14 cellular contexts compared by ENCODE assay signal in genomic region chr15:91953432-91953831, GRCh38.
A peak's percentile ranks its signal among the peaks of the same experiment; 100 is the strongest.
DNase-seq lines count a peak whose midpoint lies in the region; ATAC-seq and TF ChIP-seq lines count a peak whose summit lies in the region.
"Had no signal": no experiment of that assay in that cellular context is flagged by ENCODE, and none has a peak within 500 bp of the region (broad histone marks: within the 10 kb centered on the region; RNA-seq: fewer than 3 reads in every experiment).

No MANE protein-coding gene starts in this region.

- H3K9me3 Mint-ChIP-seq in activated T-helper 17 cell treated with anti-CD3 and anti-CD28 coated beads, Interleukin-2, amount 50 U/mL, for 72 hours, result no peaks in the 10 kb centered on the region
- no peaks in the 10 kb centered on the region for H3K9me3 Mint-ChIP-seq in activated CD8-positive, alpha-beta T cell treated with anti-CD3 and anti-CD28 coated beads for 36 hours

- no peaks in the 10 kb centered on the region for H3K36me3 Mint-ChIP-seq in activated T-helper 17 cell treated with anti-CD3 and anti-CD28 coated beads, Interleukin-2, amount 50 U/mL, for 72 hours (ENCODE audit: low read depth)
- H3K36me3 Mint-ChIP-seq in activated CD8-positive, alpha-beta T cell treated with anti-CD3 and anti-CD28 coated beads for 36 hours (ENCODE audit: low read depth), result no peaks in the 10 kb centered on the region

- intact Hi-C loops in left cardiac atrium (cut with DNase I) (no loop called here), Right ventricle myocardium superior (cut with DNase I) (no loop called here)
- intact Hi-C loops in activated CD8-positive, alpha-beta T cell treated with anti-CD3 and anti-CD28 coated beads for 36 hours (cut with micrococcal nuclease), result no loop called here

- POLR2A ChIA-PET in activated CD8-positive, alpha-beta T cell treated with anti-CD3 and anti-CD28 coated beads for 36 hours (lab: Charles Lee), result no interaction called here

- H3K4me3 Mint-ChIP-seq in activated T-helper 17 cell treated with anti-CD3 and anti-CD28 coated beads, Interleukin-2, amount 50 U/mL, for 72 hours, result peak overlapping the region; percentile 6
- H3K4me3 Mint-ChIP-seq in activated CD8-positive, alpha-beta T cell treated with anti-CD3 and anti-CD28 coated beads for 36 hours, result no peak overlapping the region

- TF ChIP-seq CTCF in activated CD8-positive, alpha-beta T cell treated with anti-CD3 and anti-CD28 coated beads for 36 hours (IDR thresholded peaks at IDR 0.05), result no peak

- ATAC-seq in left cardiac atrium (peak; percentile 43 to 55), Right ventricle myocardium superior (ENCODE audit: poor library complexity) (no peak), GM21576 (IDR thresholded peaks at IDR 0.05; ENCODE audit: unreplicated experiment) (no peak)
- ATAC-seq in activated T-helper 17 cell treated with anti-CD3 and anti-CD28 coated beads, Interleukin-2, amount 50 U/mL, for 72 hours (replicated peaks), result no peak
- ATAC-seq in activated CD8-positive, alpha-beta T cell treated with anti-CD3 and anti-CD28 coated beads for 36 hours, result no peak

- no peaks in the 10 kb centered on the region for H3K27me3 Mint-ChIP-seq in activated T-helper 17 cell treated with anti-CD3 and anti-CD28 coated beads, Interleukin-2, amount 50 U/mL, for 72 hours
- H3K27me3 Mint-ChIP-seq in activated CD8-positive, alpha-beta T cell treated with anti-CD3 and anti-CD28 coated beads for 36 hours, result no peaks in the 10 kb centered on the region

- CTCF ChIA-PET in activated CD8-positive, alpha-beta T cell treated with anti-CD3 and anti-CD28 coated beads for 36 hours (lab: Charles Lee), result no interaction called here

- H3K27ac Mint-ChIP-seq in activated T-helper 17 cell treated with anti-CD3 and anti-CD28 coated beads, Interleukin-2, amount 50 U/mL, for 72 hours, result peak overlapping the region; percentile 71
- no peak overlapping the region for H3K27ac Mint-ChIP-seq in activated CD8-positive, alpha-beta T cell treated with anti-CD3 and anti-CD28 coated beads for 36 hours

- DNase-seq in left cardiac atrium (no peak), Right ventricle myocardium superior (no peak), kidney tubule cell (ENCODE audit: low spot score) (peak; percentile 70), NCI-H146 (lab: John Stamatoyannopoulos, UW) (no peak)
- DNase-seq in activated CD8-positive, alpha-beta T cell treated with anti-CD3 and anti-CD28 coated beads for 36 hours, result no peak
- no peak for DNase-seq in activated naive CD4-positive, alpha-beta T cell treated with anti-CD3 and anti-CD28 coated beads, Interleukin-2, amount 50 U/mL, for 16 hours
- DNase-seq: activated T-cell treated with anti-CD3 and anti-CD28 coated beads, Interleukin-2, amount 50 U/mL, for 48 hours; dermis blood vessel endothelial cell; mesendoderm; NCI-H2171 treated with DMSO at 0.1 percent for 48 hours; occipital lobe; T-helper 1 cell had no signal

- peaks cover 43% of the 10 kb centered on the region for H3K4me1 Mint-ChIP-seq in activated T-helper 17 cell treated with anti-CD3 and anti-CD28 coated beads, Interleukin-2, amount 50 U/mL, for 72 hours
- peaks cover 22% of the 10 kb centered on the region for H3K4me1 Mint-ChIP-seq in activated CD8-positive, alpha-beta T cell treated with anti-CD3 and anti-CD28 coated beads for 36 hours (ENCODE audit: low read depth)

Comparison
In these comparisons a context has a peak if more than half of its experiments do, and no peak if none do; other contexts are left out.
1. ATAC-seq: peak in left cardiac atrium (2 of 2); none in Right ventricle myocardium superior (single experiment), activated T-helper 17 cell treated with anti-CD3 and anti-CD28 coated beads, Interleukin-2, amount 50 U/mL, for 72 hours (single experiment), activated CD8-positive, alpha-beta T cell treated with anti-CD3 and anti-CD28 coated beads for 36 hours (single experiment) and GM21576 (single experiment).